In the genomic region with DNA sequence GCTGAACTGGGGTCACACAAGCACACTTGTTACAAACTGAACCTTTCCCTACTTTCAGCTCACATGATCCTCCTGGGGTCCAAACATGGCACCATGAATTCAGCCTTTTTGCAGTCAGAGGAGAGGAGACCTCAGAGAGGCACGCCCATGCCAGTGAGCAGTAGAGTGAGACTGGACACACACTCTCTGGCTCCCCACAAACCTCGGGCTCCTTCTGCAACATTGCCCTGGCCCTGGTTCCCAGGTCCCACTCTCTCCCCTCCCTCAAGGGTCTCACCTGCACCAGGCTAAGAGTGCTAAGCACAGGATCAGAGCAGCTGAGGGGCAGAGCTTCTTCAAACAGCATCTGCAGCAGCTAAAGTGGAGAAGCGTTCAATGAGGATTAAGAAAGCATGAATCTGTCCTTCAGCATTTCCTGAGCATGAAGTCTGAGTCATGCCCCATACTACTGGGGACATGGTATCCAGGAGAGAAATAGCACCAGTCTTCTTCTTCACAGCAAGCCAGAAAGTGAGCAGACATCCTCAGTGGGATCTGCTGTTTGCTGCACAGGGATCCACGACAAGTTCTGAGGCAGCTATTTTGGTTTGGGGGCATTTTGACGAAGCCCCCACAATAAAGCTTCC, we compare ENCODE assay signal across 10 cellular contexts. TPM values are rescaled to one million over a fixed set of nuclear protein-coding genes. Genes with fewer than 3 reads are reported as not detected.
DNase-seq lines count a peak whose midpoint lies in the region; ATAC-seq and TF ChIP-seq lines count a peak whose summit lies in the region.
"Had no signal": no experiment of that assay in that cellular context is flagged by ENCODE, and none has a peak within 500 bp of the region (broad histone marks: within the 10 kb centered on the region; RNA-seq: fewer than 3 reads in every experiment).

No MANE protein-coding gene starts in this region.

- H3F3A ChIP-seq in GM23248 (ENCODE audit: insufficient read depth): peaks cover 8% of the 10 kb centered on the region; the same call in 1 of the 2 replicates

- no peaks in the 10 kb centered on the region for H3K9me2 ChIP-seq in GM23248 (ENCODE audit: insufficient read depth)

- WGBS in GM23248 (ENCODE audit: low coverage in 1 of 2, low lambda C conversion rate in 2 of 2, missing lambda C conversion rate in 2 of 2), 2 experiments: 74 to 78% methylated on average over 5 of the region's 5 CpGs

- no peak overlapping the region for H3K9ac ChIP-seq in GM23248

- no peak overlapping the region for H3K27ac ChIP-seq in GM23248
- H3K27ac ChIP-seq in RWPE1: peak overlapping the region; percentile 52
- peak overlapping the region in 1 of 2 donors; percentile 85 for H3K27ac ChIP-seq in left lung
- H3K27ac ChIP-seq: psoas muscle had no signal

- peak; percentile 7 for ATAC-seq in left lung
- no peak for ATAC-seq in HG02981 (IDR thresholded peaks at IDR 0.05; ENCODE audit: unreplicated experiment)
- ATAC-seq in GM21576 (IDR thresholded peaks at IDR 0.05; ENCODE audit: unreplicated experiment): no peak
- ATAC-seq: activated T-helper 17 cell treated with anti-CD3 and anti-CD28 coated beads, Interleukin-2, amount 50 U/mL, for 72 hours had no signal

- no peak overlapping the region for H3K4me3 ChIP-seq in GM23248
- H3K4me3 ChIP-seq in left lung: peak overlapping the region in 1 of 2 donors; percentile 42
- H3K4me3 ChIP-seq: psoas muscle had no signal

- H2AFZ ChIP-seq in GM23248: no peak overlapping the region

- CTCF ChIA-PET in RWPE1 (lab: Yijun Ruan, JAX): interaction anchor here (0.6 kb wide), 1 partner anchor 1930 kb away, joined by 8 read pairs; no protein-coding TSS in a partner anchor

- in situ Hi-C loops in GM23248 (cut with MboI): no loop called here

- H3K9me3 ChIP-seq in GM23248 (ENCODE audit: low read depth) (no peaks in the 10 kb centered on the region), left lung (no peaks in the 10 kb centered on the region)
- H3K9me3 ChIP-seq: psoas muscle had no signal

- H4K20me1 ChIP-seq in GM23248 (ENCODE audit: insufficient read depth): no peaks in the 10 kb centered on the region

- intact Hi-C loops in left lung (cut with DNase I): no loop called here

- no peaks in the 10 kb centered on the region; the same call in 1 of the 2 replicates for H3K27me3 ChIP-seq in GM23248 (replicated peaks; ENCODE audit: insufficient read depth)
- H3K27me3 ChIP-seq in left lung: no peaks in the 10 kb centered on the region

- DNase-seq in GM23248: peak; percentile 79
- peak; percentile 57 for DNase-seq in RWPE1 (ENCODE audit: low spot score)
- no peak for DNase-seq in left lung
- DNase-seq in GM19238 (ENCODE audit: insufficient read length, low spot score): no peak
- DNase-seq: Calu3, NCI-H748 treated with DMSO at 0.1 percent for 48 hours, psoas muscle had no signal

- POLR2A ChIA-PET in RWPE1 (lab: Yijun Ruan, JAX; ENCODE audit: low non-redundant PET): no interaction called here

- H3K36me3 ChIP-seq in GM23248 (ENCODE audit: low read depth) (no peaks in the 10 kb centered on the region), left lung (no peaks in the 10 kb centered on the region)

- peaks cover 38% of the 10 kb centered on the region for H3K4me1 ChIP-seq in GM23248 (ENCODE audit: insufficient read depth)
- peaks cover 7 to 88% of the 10 kb centered on the region in 2 donors for H3K4me1 ChIP-seq in left lung

- no peak for TF ChIP-seq CTCF in RWPE1 (conservative IDR thresholded peaks at IDR 0.05; ENCODE audit: low read depth)
- no peak for TF ChIP-seq CTCF in left lung (IDR thresholded peaks at IDR 0.05)

- no peaks in the 10 kb centered on the region for H3K79me2 ChIP-seq in GM23248 (ENCODE audit: insufficient read depth)

- peak overlapping the region; percentile 57 for H3K4me2 ChIP-seq in GM23248 (ENCODE audit: unreplicated experiment)

RNA-seq across cellular contexts. Expression of gene SLC35A4, which starts 27.2 kb away (rescaled TPM):
- total RNA-seq in GM23248 (2014; rRNA removed; shearing (Covaris generic)): 11.8 and 19.6 TPM in 2 replicates
- 45.2 and 49.5 TPM in 2 replicates for polyA plus RNA-seq in GM23248 (2016; fragmentation: Nextera tagmentation; extraction: Ambion mirVana)
- 10 to 100 TPM; 78.6 to 82.8 TPM for total RNA-seq in left lung

RNA-seq across cellular contexts. Expression of gene APBB3, which starts 27.5 kb away (rescaled TPM):
- total RNA-seq in GM23248 (2014; rRNA removed; shearing (Covaris generic)): 13.8 and 14.8 TPM in 2 replicates
- polyA plus RNA-seq in GM23248 (2016; fragmentation: Nextera tagmentation; extraction: Ambion mirVana): 13.1 and 13.2 TPM in 2 replicates
- total RNA-seq in left lung: 10 to 100 TPM; 19.6 to 23.2 TPM

RNA-seq across cellular contexts. Expression of gene SRA1, which starts 34.6 kb away (rescaled TPM):
- 41.6 and 46.2 TPM in 2 replicates for total RNA-seq in GM23248 (2014; rRNA removed; shearing (Covaris generic))
- 90.6 and 91.2 TPM in 2 replicates for polyA plus RNA-seq in GM23248 (2016; fragmentation: Nextera tagmentation; extraction: Ambion mirVana)
- 10 to 100 TPM; 25.1 to 33.0 TPM for total RNA-seq in left lung

RNA-seq across cellular contexts. Expression of gene CD14, which starts 41.1 kb away (rescaled TPM):
- 1.9 and 6.1 TPM in 2 replicates for total RNA-seq in GM23248 (2014; rRNA removed; shearing (Covaris generic))
- polyA plus RNA-seq in GM23248 (2016; fragmentation: Nextera tagmentation; extraction: Ambion mirVana): 2.1 and 3.2 TPM in 2 replicates
- 100 to 1,000 TPM in 1 of 2 donors, 10 to 100 TPM in 1; 76.8 to 252 TPM for total RNA-seq in left lung

RNA-seq across cellular contexts. Expression of gene EIF4EBP3, which starts 44.4 kb away (rescaled TPM):
- total RNA-seq in GM23248 (2014; rRNA removed; shearing (Covaris generic)): 0.54 and 2.3 TPM in 2 replicates
- polyA plus RNA-seq in GM23248 (2016; fragmentation: Nextera tagmentation; extraction: Ambion mirVana): 14.1 and 14.5 TPM in 2 replicates
- 10 to 100 TPM; 10.6 to 16.8 TPM for total RNA-seq in left lung

Comparison
In these comparisons a context has a peak if more than half of its experiments do, and no peak if none do; other contexts are left out.
1. DNase-seq: peak in GM23248 (single experiment) and RWPE1 (single experiment); none in left lung (0 of 2) and GM19238 (single experiment).